ENCODE assay signal across 1 cellular context in the genomic region with DNA sequence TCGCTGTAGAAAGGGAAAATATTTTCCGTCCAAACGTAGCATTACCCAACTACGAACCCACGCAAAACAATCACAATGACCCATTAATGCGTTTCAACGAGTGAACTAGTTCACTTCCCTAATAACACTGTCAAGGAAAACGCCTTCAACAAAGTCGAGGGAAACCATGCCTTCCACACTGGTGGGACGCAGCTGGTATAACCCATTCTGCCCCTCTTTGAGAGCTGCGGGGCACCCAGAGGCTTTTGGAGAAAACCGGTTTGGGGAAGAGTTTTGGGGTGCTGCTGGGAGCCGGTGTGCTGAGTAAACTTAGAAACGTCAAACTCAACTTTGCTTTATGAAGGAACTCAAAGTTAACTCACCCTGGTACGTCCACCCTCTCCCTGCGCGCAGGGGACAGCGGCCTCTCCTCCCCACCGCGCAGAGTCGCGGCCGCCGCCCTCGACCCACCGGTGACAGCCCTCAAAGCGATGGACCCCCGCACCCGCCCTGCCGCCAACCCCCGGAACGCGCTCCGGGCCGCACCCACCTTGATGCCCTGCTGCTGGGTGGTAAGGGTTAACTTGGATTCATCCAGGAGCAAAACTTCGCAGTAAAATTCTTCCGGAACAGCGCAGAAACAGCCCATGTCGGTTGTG.
TF ChIP-seq lines count a peak whose summit lies in the region.

No MANE protein-coding gene starts in this region.

TF ChIP-seq in HepG2, 621 proteins besides CTCF, POLR2A, EP300 and RAD21:
- TF ChIP-seq SPEN (CRISPR knock-in tag; IDR thresholded peaks at IDR 0.05; ENCODE audit: low read depth) (no peak), ZNF766 (CRISPR knock-in tag; IDR thresholded peaks at IDR 0.05; ENCODE audit: borderline replicate concordance) (no peak), U2AF2 (IDR thresholded peaks at IDR 0.05; ENCODE audit: low read depth, low read length) (no peak), KLF13 (CRISPR knock-in tag; IDR thresholded peaks at IDR 0.05) (no peak), ZNF282 (IDR thresholded peaks at IDR 0.05; ENCODE audit: partially characterized antibody) (no peak), SRF (IDR thresholded peaks at IDR 0.05; ENCODE audit: low read depth, low read length) (no peak), MED8 (CRISPR knock-in tag; IDR thresholded peaks at IDR 0.05; ENCODE audit: insufficient replicate concordance) (no peak), ZNF432 (CRISPR knock-in tag; IDR thresholded peaks at IDR 0.05; ENCODE audit: borderline replicate concordance) (no peak), ZNF589 (CRISPR knock-in tag; conservative IDR thresholded peaks at IDR 0.05) (no peak)
- TF ChIP-seq, protein P1, sequence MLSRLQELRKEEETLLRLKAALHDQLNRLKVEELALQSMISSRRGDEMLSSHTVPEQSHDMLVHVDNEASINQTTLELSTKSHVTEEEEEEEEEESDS (CRISPR knock-in tag; IDR thresholded peaks at IDR 0.05; ENCODE audit: borderline replicate concordance): no peak
- TF ChIP-seq, protein P2, sequence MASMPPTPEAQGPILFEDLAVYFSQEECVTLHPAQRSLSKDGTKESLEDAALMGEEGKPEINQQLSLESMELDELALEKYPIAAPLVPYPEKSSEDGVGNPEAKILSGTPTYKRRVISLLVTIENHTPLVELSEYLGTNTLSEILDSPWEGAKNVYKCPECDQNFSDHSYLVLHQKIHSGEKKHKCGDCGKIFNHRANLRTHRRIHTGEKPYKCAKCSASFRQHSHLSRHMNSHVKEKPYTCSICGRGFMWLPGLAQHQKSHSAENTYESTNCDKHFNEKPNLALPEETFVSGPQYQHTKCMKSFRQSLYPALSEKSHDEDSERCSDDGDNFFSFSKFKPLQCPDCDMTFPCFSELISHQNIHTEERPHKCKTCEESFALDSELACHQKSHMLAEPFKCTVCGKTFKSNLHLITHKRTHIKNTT (CRISPR knock-in tag; IDR thresholded peaks at IDR 0.05): no peak
- TF ChIP-seq, protein P3, sequence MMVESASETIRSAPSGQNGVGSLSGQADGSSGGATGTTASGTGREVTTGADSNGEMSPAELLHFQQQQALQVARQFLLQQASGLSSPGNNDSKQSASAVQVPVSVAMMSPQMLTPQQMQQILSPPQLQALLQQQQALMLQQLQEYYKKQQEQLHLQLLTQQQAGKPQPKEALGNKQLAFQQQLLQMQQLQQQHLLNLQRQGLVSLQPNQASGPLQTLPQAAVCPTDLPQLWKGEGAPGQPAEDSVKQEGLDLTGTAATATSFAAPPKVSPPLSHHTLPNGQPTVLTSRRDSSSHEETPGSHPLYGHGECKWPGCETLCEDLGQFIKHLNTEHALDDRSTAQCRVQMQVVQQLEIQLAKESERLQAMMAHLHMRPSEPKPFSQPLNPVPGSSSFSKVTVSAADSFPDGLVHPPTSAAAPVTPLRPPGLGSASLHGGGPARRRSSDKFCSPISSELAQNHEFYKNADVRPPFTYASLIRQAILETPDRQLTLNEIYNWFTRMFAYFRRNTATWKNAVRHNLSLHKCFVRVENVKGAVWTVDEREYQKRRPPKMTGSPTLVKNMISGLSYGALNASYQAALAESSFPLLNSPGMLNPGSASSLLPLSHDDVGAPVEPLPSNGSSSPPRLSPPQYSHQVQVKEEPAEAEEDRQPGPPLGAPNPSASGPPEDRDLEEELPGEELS (CRISPR knock-in tag; IDR thresholded peaks at IDR 0.05): no peak
TF ChIP-seq in HepG2: peak in this region for 0.
